In the genomic region with DNA sequence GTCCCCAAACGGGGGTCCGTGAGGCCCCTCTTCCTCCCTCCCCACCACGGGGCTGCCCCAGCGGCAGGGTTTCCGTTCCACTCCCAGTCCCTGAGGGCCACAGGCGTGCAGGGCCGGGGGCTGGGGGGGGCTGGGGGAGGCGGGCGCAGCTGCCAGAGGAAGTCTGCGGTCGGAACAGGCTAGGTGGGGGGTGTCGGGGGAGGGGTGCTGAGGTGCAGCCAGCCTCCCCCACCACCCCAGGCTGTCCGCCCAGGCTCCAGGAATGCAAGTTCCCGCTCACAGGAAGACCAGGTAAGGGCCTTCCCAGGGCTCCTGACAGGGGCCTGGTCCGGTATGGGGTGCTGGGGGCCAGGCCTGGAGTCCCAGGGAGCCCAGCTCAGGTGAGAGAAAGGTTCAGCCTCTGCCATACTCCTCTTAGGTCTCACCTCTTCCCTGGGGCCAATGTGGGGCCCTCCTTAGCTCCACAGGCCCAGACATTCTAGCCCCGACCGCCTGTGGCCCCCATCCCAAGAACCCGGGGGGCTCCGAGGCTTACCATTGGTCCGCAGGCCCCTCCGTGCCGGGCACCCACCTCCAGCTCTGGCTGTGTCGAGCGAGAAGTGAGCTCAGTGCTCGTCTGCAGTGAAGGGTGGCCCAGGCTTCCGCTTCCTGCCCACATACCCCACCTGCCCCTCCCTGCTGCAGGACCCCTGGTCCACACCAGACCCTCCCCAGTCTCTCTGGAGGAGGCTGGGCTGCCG, we compare ENCODE assay signal across 8 cellular contexts. TPM values are rescaled to one million over a fixed set of nuclear protein-coding genes. Genes with fewer than 3 reads are reported as not detected.
DNase-seq lines count a peak whose midpoint lies in the region; TF ChIP-seq lines count a peak whose summit lies in the region.

A gene with protein sequence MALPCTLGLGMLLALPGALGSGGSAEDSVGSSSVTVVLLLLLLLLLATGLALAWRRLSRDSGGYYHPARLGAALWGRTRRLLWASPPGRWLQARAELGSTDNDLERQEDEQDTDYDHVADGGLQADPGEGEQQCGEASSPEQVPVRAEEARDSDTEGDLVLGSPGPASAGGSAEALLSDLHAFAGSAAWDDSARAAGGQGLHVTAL (minus strand): TSS at position 601 of the 740 bp plus-strand sequence. CDS start 63 bp downstream, at position 538.

- 73% methylated on average over 15 of the region's 27 CpGs for WGBS in esophagus muscularis mucosa

- peaks cover 19 to 61% (median 43%) of the 10 kb centered on the region in 4 donors for H3K4me1 ChIP-seq in esophagus muscularis mucosa

- TF ChIP-seq CTCF in esophagus muscularis mucosa (IDR thresholded peaks at IDR 0.05): no peak

- H3K27ac ChIP-seq in esophagus muscularis mucosa (replicated peaks in 1 of 4): peak within 1 kb of the TSS; percentile 38 to 59 (median 50)

- DNase-seq in H7 (peak; percentile 87), esophagus muscularis mucosa (ENCODE audit: extremely low spot score) (no peak), head of caudate nucleus (no peak), RKO (ENCODE audit: low spot score) (no peak), NCI-H345 (lab: John Stamatoyannopoulos, UW) (no peak), NCI-H2171 treated with DMSO at 0.1 percent for 48 hours (lab: John Stamatoyannopoulos, UW) (no peak)
- DNase-seq in activated CD4-positive, alpha-beta T cell treated with anti-CD3 and anti-CD28 coated beads for 4 hours: peak; percentile 70 to 77
- peak; percentile 62 to 71 for DNase-seq in stimulated activated CD8-positive, alpha-beta memory T cell treated with anti-CD3 and anti-CD28 coated beads, Interleukin-4, amount 100 ng/mL, for 1 hour (ENCODE audit: low read depth in 2 of 2, low spot score in 1 of 2)

- H3K4me3 ChIP-seq in H7 (ENCODE audit: insufficient read depth, low read depth, low read length) (no peak within 1 kb of the TSS), esophagus muscularis mucosa (peak within 1 kb of the TSS in 3 of 4 donors; percentile 1 to 42 (median 10))

- intact Hi-C loops in esophagus muscularis mucosa (cut with DNase I): no loop called here
- intact Hi-C loops in head of caudate nucleus (cut with DNase I): no loop called here

- TF ChIP-seq EP300 in esophagus muscularis mucosa (IDR thresholded peaks at IDR 0.05): no peak

- H3K27me3 ChIP-seq in H7 (ENCODE audit: control insufficient read depth, insufficient read depth, low read length) (no peaks in the 10 kb centered on the region), esophagus muscularis mucosa (no peaks in the 10 kb centered on the region)

- H3K36me3 ChIP-seq in H7 (replicated peaks; ENCODE audit: control insufficient read depth, insufficient read depth, low read length) (peaks cover 14% of the 10 kb centered on the region), esophagus muscularis mucosa (peaks cover 35 to 91% (median 83%) of the 10 kb centered on the region in 4 donors)

- no peaks in the 10 kb centered on the region for H3K9me3 ChIP-seq in esophagus muscularis mucosa

- TF ChIP-seq POLR2A in esophagus muscularis mucosa (IDR thresholded peaks at IDR 0.05; ENCODE audit: low read depth): no peak

RNA-seq across cellular contexts. Expression of the gene that starts here (rescaled TPM):
- total RNA-seq in H7 (2014; rRNA removed; shearing (Covaris generic)): 0.74 and 2.6 TPM in 2 replicates
- 1 to 10 TPM; 2.4 to 8.9 (median 3.6) TPM for total RNA-seq in esophagus muscularis mucosa

Comparison
In these comparisons a context has a peak if more than half of its experiments do, and no peak if none do; other contexts are left out.
1. DNase-seq: peak in H7 (single experiment), activated CD4-positive, alpha-beta T cell treated with anti-CD3 and anti-CD28 coated beads for 4 hours (2 of 2) and stimulated activated CD8-positive, alpha-beta memory T cell treated with anti-CD3 and anti-CD28 coated beads, Interleukin-4, amount 100 ng/mL, for 1 hour (2 of 2); none in esophagus muscularis mucosa (single experiment), head of caudate nucleus (0 of 42), RKO (single experiment), NCI-H345 (single experiment) and NCI-H2171 treated with DMSO at 0.1 percent for 48 hours (single experiment).